Comparison of ENCODE assay signal across 17 cellular contexts in genomic region chr2:38742797-38743559, GRCh38. TPM values are rescaled to one million over a fixed set of nuclear protein-coding genes. Genes with fewer than 3 reads are reported as not detected.
DNase-seq lines count a peak whose midpoint lies in the region; ATAC-seq and TF ChIP-seq lines count a peak whose summit lies in the region.
"Had no signal": no experiment of that assay in that cellular context is flagged by ENCODE, and none has a peak within 500 bp of the region (broad histone marks: within the 10 kb centered on the region; RNA-seq: fewer than 3 reads in every experiment).

No MANE protein-coding gene starts in this region.

- no peak for TF ChIP-seq CTCF in chondrocyte (IDR thresholded peaks at IDR 0.05)

- H3K4me3 Mint-ChIP-seq in activated T-cell treated with anti-CD3 and anti-CD28 coated beads, Interleukin-2, amount 50 U/mL, for 72 hours: no peak overlapping the region
- no peak overlapping the region for H3K4me3 Mint-ChIP-seq in chondrocyte (ENCODE audit: unreplicated experiment)

- no peak overlapping the region for H3K9ac ChIP-seq in rectal smooth muscle tissue (ENCODE audit: low read length)

- ATAC-seq in activated T-cell treated with anti-CD3 and anti-CD28 coated beads, Interleukin-2, amount 50 U/mL, for 72 hours (replicated peaks in 1 of 2): peak; percentile 20 to 21

- H3K27ac Mint-ChIP-seq in activated T-cell treated with anti-CD3 and anti-CD28 coated beads, Interleukin-2, amount 50 U/mL, for 72 hours: peak overlapping the region; percentile 98
- peak overlapping the region; percentile 17 for H3K27ac Mint-ChIP-seq in chondrocyte (ENCODE audit: unreplicated experiment)

- H3K36me3 Mint-ChIP-seq in activated T-cell treated with anti-CD3 and anti-CD28 coated beads, Interleukin-2, amount 50 U/mL, for 72 hours (ENCODE audit: insufficient read depth in 2 of 2): peaks cover 24 to 59% of the 10 kb centered on the region in 2 donors
- peaks cover 37% of the 10 kb centered on the region for H3K36me3 Mint-ChIP-seq in chondrocyte (ENCODE audit: low read depth)

- peaks cover 21% of the 10 kb centered on the region for H3K4me1 ChIP-seq in rectal smooth muscle tissue (ENCODE audit: control insufficient read depth, insufficient read depth, low read length)

- H3K4me1 Mint-ChIP-seq in activated T-cell treated with anti-CD3 and anti-CD28 coated beads, Interleukin-2, amount 50 U/mL, for 72 hours (ENCODE audit: low read depth): peaks cover 59% of the 10 kb centered on the region
- peaks cover 20% of the 10 kb centered on the region for H3K4me1 Mint-ChIP-seq in chondrocyte (ENCODE audit: low read depth)

- peaks cover 0 to 2% of the 10 kb centered on the region in 2 donors for H3K9me3 Mint-ChIP-seq in activated T-cell treated with anti-CD3 and anti-CD28 coated beads, Interleukin-2, amount 50 U/mL, for 72 hours
- peaks cover 3% of the 10 kb centered on the region for H3K9me3 Mint-ChIP-seq in chondrocyte (ENCODE audit: low read depth)

- no peaks in the 10 kb centered on the region for H3K27me3 ChIP-seq in rectal smooth muscle tissue (ENCODE audit: control insufficient read depth, insufficient read depth, low read length)
- H3K27me3 ChIP-seq: ovary had no signal

- no peaks in the 10 kb centered on the region for H3K27me3 Mint-ChIP-seq in activated T-cell treated with anti-CD3 and anti-CD28 coated beads, Interleukin-2, amount 50 U/mL, for 72 hours (ENCODE audit: low read depth)
- no peaks in the 10 kb centered on the region for H3K27me3 Mint-ChIP-seq in chondrocyte (ENCODE audit: low read depth)

- peak overlapping the region; percentile 19 for H3K4me3 ChIP-seq in rectal smooth muscle tissue (ENCODE audit: low read length)
- H3K4me3 ChIP-seq: ovary had no signal

- peak overlapping the region; percentile 17 for H3K27ac ChIP-seq in rectal smooth muscle tissue (ENCODE audit: low read depth, low read length)
- H3K27ac ChIP-seq: HL-60, ovary had no signal

- peaks cover 26% of the 10 kb centered on the region for H3K36me3 ChIP-seq in rectal smooth muscle tissue (ENCODE audit: control insufficient read depth, insufficient read depth, low read length)
- H3K36me3 ChIP-seq: ovary had no signal

- no peak for DNase-seq in activated T-cell treated with anti-CD3 and anti-CD28 coated beads, Interleukin-2, amount 50 U/mL, for 72 hours
- no peak for DNase-seq in activated T-cell treated with anti-CD3 and anti-CD28 coated beads, Interleukin-2, amount 50 U/mL, for 48 hours
- DNase-seq in NAMALWA (ENCODE audit: low spot score): peak; percentile 52
- DNase-seq in chondrocyte (ENCODE audit: low spot score): no peak
- DNase-seq in germinal center (ENCODE audit: low spot score): no peak
- DNase-seq in GF-D8 (lab: John Stamatoyannopoulos, UW): no peak
- DNase-seq in NCI-H128 (lab: John Stamatoyannopoulos, UW; ENCODE audit: unreplicated experiment): no peak
- DNase-seq: activated naive CD4-positive, alpha-beta T cell treated with Interleukin-2 at 50 U/mL for 16 hours; caudate nucleus; DMS79; glutamatergic neuron; NCI-H187 treated with DMSO at 0.1 percent for 48 hours; ovary; substantia nigra; T1000 had no signal

RNA-seq across cellular contexts. Expression of gene SRSF7, which starts 8.2 kb away (rescaled TPM):
- 100 to 1,000 TPM; 258 to 264 TPM for total RNA-seq in activated T-cell treated with anti-CD3 and anti-CD28 coated beads, Interleukin-2, amount 50 U/mL, for 72 hours
- 63.6 to 87.0 TPM (median 67.5 TPM) in 3 replicates for total RNA-seq in chondrocyte

RNA-seq across cellular contexts. Expression of gene GEMIN6, which starts 35.0 kb away (rescaled TPM):
- total RNA-seq in activated T-cell treated with anti-CD3 and anti-CD28 coated beads, Interleukin-2, amount 50 U/mL, for 72 hours: 10 to 100 TPM in 1 of 2 donors, 1 to 10 TPM in 1; 9.9 to 14.3 TPM
- total RNA-seq in chondrocyte: 9.8 to 12.6 TPM (median 12.0 TPM) in 3 replicates
